In genomic region chr1:59705849-59706599, GRCh38 we compare ENCODE assay signal across 12 cellular contexts.
DNase-seq lines count a peak whose midpoint lies in the region; ATAC-seq and TF ChIP-seq lines count a peak whose summit lies in the region.
"Had no signal": no experiment of that assay in that cellular context is flagged by ENCODE, and none has a peak within 500 bp of the region (broad histone marks: within the 10 kb centered on the region; RNA-seq: fewer than 3 reads in every experiment).

No MANE protein-coding gene starts in this region.

- intact Hi-C loops in heart right ventricle (cut with DNase I): loop anchor here in 7 of 10 donors (2.0 to 10.0 kb wide), 9 partner anchors 49 to 931 kb away; partner anchors contain the start of gene FGGY (in 1 of the 7)
- intact Hi-C loops in gastrocnemius medialis (cut with DNase I; ENCODE audit: low total_unique reads): no loop called here

- in situ Hi-C loops in gastrocnemius medialis (cut with MboI; ENCODE audit: low sequenced_read_pairs in 4 of 4): no loop called here

- H3K27me3 ChIP-seq in heart right ventricle (no peaks in the 10 kb centered on the region), gastrocnemius medialis (no peaks in the 10 kb centered on the region)

- DNase-seq in EL (peak; percentile 63), amniotic epithelial cell (ENCODE audit: low read depth) (peak; percentile 92), heart right ventricle (no peak), gastrocnemius medialis (peak in 1 of 2 donors; percentile 52), hepatic stellate cell (ENCODE audit: low spot score) (no peak), SHP77 treated with DMSO at 0.1 percent for 48 hours (lab: John Stamatoyannopoulos, UW) (no peak), MV-4-11 (lab: John Stamatoyannopoulos, UW) (no peak)
- DNase-seq: activated T-cell treated with anti-CD3 and anti-CD28 coated beads, Interleukin-2, amount 50 U/mL, for 4 hours; NCI-H1694; OCI-M1 had no signal

- H3K36me3 ChIP-seq in heart right ventricle: no peaks in the 10 kb centered on the region
- no peaks in the 10 kb centered on the region for H3K36me3 ChIP-seq in gastrocnemius medialis

- no peak for TF ChIP-seq POLR2A in gastrocnemius medialis (IDR thresholded peaks at IDR 0.05)

- H3K9me3 ChIP-seq in heart right ventricle: peaks cover 0 to 7% (median 0%) of the 10 kb centered on the region in 11 donors
- no peaks in the 10 kb centered on the region for H3K9me3 ChIP-seq in gastrocnemius medialis

- peak in 7 of 8 donors; percentile 38 to 76 (median 50) for ATAC-seq in heart right ventricle
- ATAC-seq in gastrocnemius medialis: peak; percentile 14 to 55
- no peak for ATAC-seq in HG02852 (IDR thresholded peaks at IDR 0.05; ENCODE audit: unreplicated experiment)
- ATAC-seq: activated T-cell treated with anti-CD3 and anti-CD28 coated beads, Interleukin-2, amount 50 U/mL, for 4 hours had no signal

- peaks cover 3 to 57% (median 45%) of the 10 kb centered on the region in 9 donors for H3K4me1 ChIP-seq in heart right ventricle
- H3K4me1 ChIP-seq in gastrocnemius medialis: peaks cover 62 to 69% of the 10 kb centered on the region in 2 donors

- H3K27ac ChIP-seq in heart right ventricle (peak overlapping the region in 8 of 10 donors; percentile 44 to 87 (median 62)), gastrocnemius medialis (peak overlapping the region; percentile 69 to 78 (median 75))
- H3K27ac ChIP-seq: HL-60 had no signal

- H3K4me3 ChIP-seq in heart right ventricle (no peak overlapping the region), gastrocnemius medialis (no peak overlapping the region)

- WGBS in heart right ventricle, 2 donors: 44 to 45% methylated on average over 4 of the region's 4 CpGs

- TF ChIP-seq CTCF in heart right ventricle (IDR thresholded peaks at IDR 0.05): no peak
- TF ChIP-seq CTCF in gastrocnemius medialis (IDR thresholded peaks at IDR 0.05 in 4 of 5, conservative IDR thresholded peaks at IDR 0.05 in 1 of 5): no peak

Comparison
In these comparisons a context has a peak if more than half of its experiments do, and no peak if none do; other contexts are left out.
1. DNase-seq: peak in EL (single experiment) and amniotic epithelial cell (single experiment); none in heart right ventricle (0 of 2), hepatic stellate cell (single experiment), SHP77 treated with DMSO at 0.1 percent for 48 hours (single experiment) and MV-4-11 (single experiment).